In genomic region chr1:117367769-117368059, GRCh38 we compare ENCODE assay signal across 8 cellular contexts. TPM values are rescaled to one million over a fixed set of nuclear protein-coding genes. Genes with fewer than 3 reads are reported as not detected.
DNase-seq lines count a peak whose midpoint lies in the region; ATAC-seq and TF ChIP-seq lines count a peak whose summit lies in the region.

No MANE protein-coding gene starts in this region.

- peaks cover 58 to 59% of the 10 kb centered on the region in 2 donors for H3K4me1 Mint-ChIP-seq in natural killer cell

- H3K9me3 Mint-ChIP-seq in natural killer cell = no peaks in the 10 kb centered on the region

- peak overlapping the region; percentile 89 to 94 for H3K27ac Mint-ChIP-seq in natural killer cell

- peak overlapping the region; percentile 96 for H3K4me3 Mint-ChIP-seq in natural killer cell

- no peak for TF ChIP-seq CTCF in natural killer cell (IDR thresholded peaks at IDR 0.05)

- H3K27ac ChIP-seq in cingulate gyrus (ENCODE audit: low read depth, low read length) = peak overlapping the region; percentile 96

- ATAC-seq in natural killer cell (no peak), HG03025 (IDR thresholded peaks at IDR 0.05; ENCODE audit: low FRiP score, unreplicated experiment) (no peak)

- no peaks in the 10 kb centered on the region for H3K36me3 Mint-ChIP-seq in natural killer cell

- intact Hi-C loops in natural killer cell (cut with micrococcal nuclease) = loop anchor here (5.0 kb wide), 1 partner anchor 240 kb away; the partner anchor contains the start of gene TENT5C

- no peaks in the 10 kb centered on the region for H3K27me3 Mint-ChIP-seq in natural killer cell (ENCODE audit: low read depth in 2 of 2)

- peak; percentile 24 for DNase-seq in activated CD8-positive, alpha-beta memory T cell treated with anti-CD3 and anti-CD28 coated beads, Interleukin-2, amount 50 U/mL, for 4 hours
- DNase-seq in activated CD8-positive, alpha-beta memory T cell treated with anti-CD3 and anti-CD28 coated beads for 24 hours = no peak
- DNase-seq in NCI-H82 treated with DMSO at 0.1 percent for 48 hours (lab: John Stamatoyannopoulos, UW; ENCODE audit: unreplicated experiment) (peak; percentile 30), natural killer cell (no peak), GOT3 (lab: John Stamatoyannopoulos, UW) (no peak), UCSD-AML1 (lab: John Stamatoyannopoulos, UW; ENCODE audit: unreplicated experiment) (no peak)

RNA-seq across cellular contexts. Expression of gene MAN1A2, which starts 0.5 kb away (rescaled TPM):
- total RNA-seq in natural killer cell = 10 to 100 TPM; 75.5 to 90.0 (median 87.1) TPM

Comparison
In these comparisons a context has a peak if more than half of its experiments do, and no peak if none do; other contexts are left out.
1. DNase-seq: peak in activated CD8-positive, alpha-beta memory T cell treated with anti-CD3 and anti-CD28 coated beads, Interleukin-2, amount 50 U/mL, for 4 hours (single experiment) and NCI-H82 treated with DMSO at 0.1 percent for 48 hours (single experiment); none in activated CD8-positive, alpha-beta memory T cell treated with anti-CD3 and anti-CD28 coated beads for 24 hours (single experiment), natural killer cell (single experiment), GOT3 (single experiment) and UCSD-AML1 (single experiment).